21 cellular contexts compared by ENCODE assay signal in the genomic region with DNA sequence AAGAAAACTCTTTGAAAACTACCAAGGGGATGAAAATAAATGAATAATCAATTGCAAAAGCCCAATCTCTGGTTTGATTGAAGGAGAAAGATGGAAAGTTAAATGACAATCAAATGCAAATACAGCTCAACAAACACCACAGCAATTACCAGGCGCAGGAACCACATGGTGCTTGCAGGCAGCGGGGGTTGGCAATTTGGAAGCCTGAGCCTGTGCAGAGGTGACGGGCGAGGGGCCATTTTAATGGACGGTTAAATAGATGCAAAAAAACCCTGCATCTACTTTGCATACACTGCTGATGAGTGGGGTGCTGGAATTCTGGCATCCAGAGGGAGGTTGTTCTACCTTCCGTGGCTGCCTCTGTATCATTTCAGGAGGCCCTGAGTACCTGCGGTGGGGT. TPM values are rescaled to one million over a fixed set of nuclear protein-coding genes. Genes with fewer than 3 reads are reported as not detected.
DNase-seq lines count a peak whose midpoint lies in the region; ATAC-seq and TF ChIP-seq lines count a peak whose summit lies in the region.
"Had no signal": no experiment of that assay in that cellular context is flagged by ENCODE, and none has a peak within 500 bp of the region (broad histone marks: within the 10 kb centered on the region; RNA-seq: fewer than 3 reads in every experiment).

No MANE protein-coding gene starts in this region.

- POLR2A ChIA-PET in WTC11 (lab: Charles Lee) = interaction anchor here (0.7 kb wide), 1 partner anchor 42 kb away, joined by 3 read pairs; no protein-coding TSS in a partner anchor

- TF ChIP-seq CTCF in WTC11 (IDR thresholded peaks at IDR 0.05) (no peak), progenitor cell of endocrine pancreas (IDR thresholded peaks at IDR 0.05; ENCODE audit: unreplicated experiment) (no peak)

- H3K4me3 Mint-ChIP-seq in WTC11 (0 out of 2 replicates have a peak overlapping the region, but pooled peaks have one; percentile 2), progenitor cell of endocrine pancreas (ENCODE audit: low read depth) (no peak overlapping the region)
- H3K4me3 Mint-ChIP-seq: CD4-positive, alpha-beta memory T cell had no signal

- H3K36me3 Mint-ChIP-seq in WTC11 (no peaks in the 10 kb centered on the region), progenitor cell of endocrine pancreas (ENCODE audit: insufficient read depth) (no peaks in the 10 kb centered on the region)

- peaks cover 22% of the 10 kb centered on the region for H3K27me3 Mint-ChIP-seq in WTC11 (ENCODE audit: low read depth)
- H3K27me3 Mint-ChIP-seq in progenitor cell of endocrine pancreas = peaks cover 35% of the 10 kb centered on the region

- DNase-seq in NCI-H2081 (lab: John Stamatoyannopoulos, UW) (peak; percentile 21 to 78), NCI-H2081 treated with DMSO at 0.1 percent for 48 hours (lab: John Stamatoyannopoulos, UW) (no peak), NCI-H146 treated with DMSO at 0.1 percent for 48 hours (lab: John Stamatoyannopoulos, UW; ENCODE audit: unreplicated experiment) (peak; percentile 82), WTC11 (ENCODE audit: low spot score) (no peak), progenitor cell of endocrine pancreas (ENCODE audit: low spot score, unreplicated experiment) (no peak)
- DNase-seq in stimulated activated CD4-positive, alpha-beta T cell treated with anti-CD3 and anti-CD28 coated beads, Interleukin-1b, Interleukin-23, amount 100 ng/mL, for 48 hours = no peak
- DNase-seq: 8988T; Calu3; CD4-positive, alpha-beta memory T cell; HCEC 1CT; IMR-90; NCI-H2029 treated with DMSO at 0.1 percent for 48 hours; NCI-H2171 treated with DMSO at 0.1 percent for 48 hours; NCI-H524 treated with DMSO at 0.1 percent for 48 hours; Peyer's patch had no signal

- H3K4me1 Mint-ChIP-seq in WTC11 (peaks cover 63% of the 10 kb centered on the region), progenitor cell of endocrine pancreas (ENCODE audit: low read depth) (peaks cover 37% of the 10 kb centered on the region)

- H3K27ac Mint-ChIP-seq in WTC11 (no peak overlapping the region), progenitor cell of endocrine pancreas (peak overlapping the region; percentile 26)
- H3K27ac Mint-ChIP-seq: CD4-positive, alpha-beta memory T cell had no signal

- CTCF ChIA-PET in WTC11 (lab: Charles Lee) = interaction anchor here (0.8 to 17.6 kb wide), 13 partner anchors 9 to 284 kb away, joined by 3 to 228 read pairs (median 4); a partner anchor contains a TSS

- ATAC-seq in WTC11 (no peak), GM18502 (IDR thresholded peaks at IDR 0.05; ENCODE audit: poor library complexity, unreplicated experiment) (no peak), HG03457 (IDR thresholded peaks at IDR 0.05; ENCODE audit: unreplicated experiment) (no peak)
- ATAC-seq: SK-N-SH treated with all-trans-retinoic acid at 6 μM for 48 hours had no signal

- H3K9me3 Mint-ChIP-seq in WTC11 = no peaks in the 10 kb centered on the region
- no peaks in the 10 kb centered on the region for H3K9me3 Mint-ChIP-seq in progenitor cell of endocrine pancreas (ENCODE audit: low read depth)

TF ChIP-seq in WTC11, 78 proteins besides CTCF, POLR2A, EP300 and RAD21:
- TF ChIP-seq CREB1 (CRISPR knock-in tag; IDR thresholded peaks at IDR 0.05) = no peak
- TF ChIP-seq ZBTB21 (CRISPR knock-in tag; IDR thresholded peaks at IDR 0.05; ENCODE audit: borderline replicate concordance) = no peak
- TF ChIP-seq, protein P1, sequence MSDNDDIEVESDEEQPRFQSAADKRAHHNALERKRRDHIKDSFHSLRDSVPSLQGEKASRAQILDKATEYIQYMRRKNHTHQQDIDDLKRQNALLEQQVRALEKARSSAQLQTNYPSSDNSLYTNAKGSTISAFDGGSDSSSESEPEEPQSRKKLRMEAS (CRISPR knock-in tag; IDR thresholded peaks at IDR 0.05) = 0 out of 2 replicates have a peak, but pooled peaks have one; percentile 34
- TF ChIP-seq, protein P2, sequence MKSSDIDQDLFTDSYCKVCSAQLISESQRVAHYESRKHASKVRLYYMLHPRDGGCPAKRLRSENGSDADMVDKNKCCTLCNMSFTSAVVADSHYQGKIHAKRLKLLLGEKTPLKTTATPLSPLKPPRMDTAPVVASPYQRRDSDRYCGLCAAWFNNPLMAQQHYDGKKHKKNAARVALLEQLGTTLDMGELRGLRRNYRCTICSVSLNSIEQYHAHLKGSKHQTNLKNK (CRISPR knock-in tag; IDR thresholded peaks at IDR 0.05) = no peak
- no peak for TF ChIP-seq MYBL2 (CRISPR knock-in tag; IDR thresholded peaks at IDR 0.05)
- no peak for TF ChIP-seq IRF2 (CRISPR knock-in tag; IDR thresholded peaks at IDR 0.05; ENCODE audit: borderline replicate concordance, low read depth)

RNA-seq across cellular contexts. Expression of a gene that starts 4.8 kb away (rescaled TPM):
- 1.4 to 3.0 TPM (median 1.6 TPM) in 3 replicates for total RNA-seq in WTC11 (2021)
- total RNA-seq in progenitor cell of endocrine pancreas = 9.8 and 10.1 TPM in 2 replicates
- total RNA-seq: Calu3; CD4-positive, alpha-beta memory T cell; G401; IMR-90; OCI-LY7; T-helper 2 cell treated with Interferon-gamma antibody and Interleukin-4, amounts not matched to agents 100 ng/mL and 5 ng/mL, for 36 hours had no signal

RNA-seq across cellular contexts. Expression of a gene that starts 32.4 kb away (rescaled TPM):
- total RNA-seq in WTC11 (2021) (32.4 to 34.2 TPM (median 34.1 TPM) in 3 replicates), progenitor cell of endocrine pancreas (4.3 and 5.3 TPM in 2 replicates)
- total RNA-seq: G401 had no signal

RNA-seq across cellular contexts. Expression of a gene that starts 59.3 kb away (rescaled TPM):
- total RNA-seq in WTC11 (2021) = 57.7 to 69.8 TPM (median 61.3 TPM) in 3 replicates
- 70.4 and 71.8 TPM in 2 replicates for total RNA-seq in progenitor cell of endocrine pancreas

Comparison
In these comparisons a context has a peak if more than half of its experiments do, and no peak if none do; other contexts are left out.
1. DNase-seq: peak in NCI-H2081 (2 of 2) and NCI-H146 treated with DMSO at 0.1 percent for 48 hours (single experiment); none in NCI-H2081 treated with DMSO at 0.1 percent for 48 hours (single experiment), WTC11 (single experiment), progenitor cell of endocrine pancreas (single experiment) and stimulated activated CD4-positive, alpha-beta T cell treated with anti-CD3 and anti-CD28 coated beads, Interleukin-1b, Interleukin-23, amount 100 ng/mL, for 48 hours (single experiment).